In genomic region chr4:169031392-169031791, GRCh38 we compare ENCODE assay signal across 15 cellular contexts. TPM values are rescaled to one million over a fixed set of nuclear protein-coding genes. Genes with fewer than 3 reads are reported as not detected.
DNase-seq lines count a peak whose midpoint lies in the region; ATAC-seq and TF ChIP-seq lines count a peak whose summit lies in the region.
"Had no signal": no experiment of that assay in that cellular context is flagged by ENCODE, and none has a peak within 500 bp of the region (broad histone marks: within the 10 kb centered on the region; RNA-seq: fewer than 3 reads in every experiment).

No MANE protein-coding gene starts in this region.

- CTCF ChIA-PET in SK-N-SH (lab: Yijun Ruan, JAX), result interaction anchor here (0.9 kb wide), 1 partner anchor 109 kb away, joined by 3 read pairs; no protein-coding TSS in a partner anchor

- peaks cover 14% of the 10 kb centered on the region for H3K27me3 Mint-ChIP-seq in stimulated activated naive CD8-positive, alpha-beta T cell treated with anti-CD3 and anti-CD28 coated beads, Interleukin-15, amount 100 ng/mL, for 72 hours
- no peaks in the 10 kb centered on the region for H3K27me3 Mint-ChIP-seq in mesothelial cell of epicardium (ENCODE audit: low read depth)

- no peak for TF ChIP-seq RAD21 in SK-N-SH (IDR thresholded peaks at IDR 0.05; ENCODE audit: low read length)

- H2AFZ ChIP-seq in SK-N-SH (ENCODE audit: low read depth), result peak overlapping the region; percentile 80; the same call in 1 of the 2 replicates

- 0 out of 2 replicates have a peak overlapping the region, but pooled peaks have one; percentile 46 for H3K4me2 ChIP-seq in SK-N-SH

- H3K9me3 ChIP-seq in SK-N-SH, result no peaks in the 10 kb centered on the region
- H3K9me3 ChIP-seq: BE2C had no signal

- no peak for TF ChIP-seq EP300 in SK-N-SH (IDR thresholded peaks at IDR 0.05; ENCODE audit: borderline replicate concordance in 1 of 2, low read depth in 1 of 2, low read length in 1 of 2)

- no peaks in the 10 kb centered on the region for H3K4me1 Mint-ChIP-seq in stimulated activated naive CD8-positive, alpha-beta T cell treated with anti-CD3 and anti-CD28 coated beads, Interleukin-15, amount 100 ng/mL, for 72 hours
- H3K4me1 Mint-ChIP-seq in mesothelial cell of epicardium, result peaks cover 29% of the 10 kb centered on the region
- H3K4me1 Mint-ChIP-seq: CD4-positive, CD25-positive, alpha-beta regulatory T cell; CD8-positive, alpha-beta memory T cell had no signal

- 92% methylated on average over 13 of the region's 15 CpGs for WGBS in SK-N-SH (ENCODE audit: low lambda C conversion rate)

- H3K9me2 ChIP-seq in SK-N-SH, result no peaks in the 10 kb centered on the region

- peaks cover 20% of the 10 kb centered on the region for H3F3A ChIP-seq in SK-N-SH (replicated peaks; ENCODE audit: insufficient read depth)

- H3K27ac Mint-ChIP-seq in stimulated activated naive CD8-positive, alpha-beta T cell treated with anti-CD3 and anti-CD28 coated beads, Interleukin-15, amount 100 ng/mL, for 72 hours, result no peak overlapping the region
- H3K27ac Mint-ChIP-seq in mesothelial cell of epicardium, result peak overlapping the region; percentile 20
- H3K27ac Mint-ChIP-seq: CD4-positive, CD25-positive, alpha-beta regulatory T cell; CD8-positive, alpha-beta memory T cell had no signal

- H3K27me3 ChIP-seq in SK-N-SH (ENCODE audit: insufficient read depth), result no peaks in the 10 kb centered on the region
- H3K27me3 ChIP-seq: BE2C had no signal

- POLR2A ChIA-PET in SK-N-SH (lab: Yijun Ruan, JAX), result no interaction called here

- peak overlapping the region in 1 of 2 experiments; percentile 77; a peak in 3 of 4 replicates for H3K27ac ChIP-seq in SK-N-SH (ENCODE audit: low read depth in 2 of 2, low read length in 1 of 2)
- H3K27ac ChIP-seq: HL-60 had no signal

- H3K36me3 ChIP-seq in SK-N-SH (replicated peaks in 1 of 2; ENCODE audit: control insufficient read depth in 1 of 2, insufficient read depth in 2 of 2, low read length in 1 of 2), result no peaks in the 10 kb centered on the region
- H3K36me3 ChIP-seq: BE2C had no signal

- no peak for DNase-seq in stimulated activated naive CD8-positive, alpha-beta T cell treated with anti-CD3 and anti-CD28 coated beads, Interleukin-15, amount 100 ng/mL, for 72 hours
- DNase-seq in stimulated activated naive CD8-positive, alpha-beta T cell treated with anti-CD3 and anti-CD28 coated beads, Interleukin-15, Interleukin-2, amounts not matched to agents 100 U/mL and 50 U/mL, for 24 hours, result no peak
- DNase-seq in SK-N-SH, result no peak
- DNase-seq in mesothelial cell of epicardium (ENCODE audit: low spot score in 2 of 2, unreplicated experiment in 2 of 2), result no peak
- DNase-seq in AG20443 (ENCODE audit: low spot score), result no peak
- no peak for DNase-seq in D341Med (ENCODE audit: low spot score)
- DNase-seq: 8988T; C1 segment of cervical spinal cord; CD4-positive, CD25-positive, alpha-beta regulatory T cell; CD8-positive, alpha-beta memory T cell; COR-L47; H9 had no signal

- H3K36me3 Mint-ChIP-seq in mesothelial cell of epicardium, result no peaks in the 10 kb centered on the region
- H3K36me3 Mint-ChIP-seq: CD4-positive, CD25-positive, alpha-beta regulatory T cell; CD8-positive, alpha-beta memory T cell had no signal

- TF ChIP-seq CTCF in SK-N-SH (IDR thresholded peaks at IDR 0.05) (no peak), mesothelial cell of epicardium (IDR thresholded peaks at IDR 0.05; ENCODE audit: unreplicated experiment) (no peak)

- peaks cover 0 to 2% of the 10 kb centered on the region in 2 experiments; a peak in 2 of 4 replicates for H3K4me1 ChIP-seq in SK-N-SH (ENCODE audit: control insufficient read depth in 1 of 2, insufficient read depth in 2 of 2, low read depth in 1 of 2, low read length in 1 of 2)

- no peaks in the 10 kb centered on the region for H3K9me3 Mint-ChIP-seq in stimulated activated naive CD8-positive, alpha-beta T cell treated with anti-CD3 and anti-CD28 coated beads, Interleukin-15, amount 100 ng/mL, for 72 hours
- peaks cover 8% of the 10 kb centered on the region for H3K9me3 Mint-ChIP-seq in mesothelial cell of epicardium
- H3K9me3 Mint-ChIP-seq: CD4-positive, CD25-positive, alpha-beta regulatory T cell; CD8-positive, alpha-beta memory T cell had no signal

- H3K4me3 ChIP-seq in SK-N-SH (ENCODE audit: low read depth in 2 of 2, low read length in 1 of 2), result peak overlapping the region in 1 of 2 experiments; percentile 37; a peak in 1 of 4 replicates

- no peak overlapping the region for H3K4me3 Mint-ChIP-seq in stimulated activated naive CD8-positive, alpha-beta T cell treated with anti-CD3 and anti-CD28 coated beads, Interleukin-15, amount 100 ng/mL, for 72 hours
- H3K4me3 Mint-ChIP-seq in mesothelial cell of epicardium, result peak overlapping the region; percentile 16
- H3K4me3 Mint-ChIP-seq: CD4-positive, CD25-positive, alpha-beta regulatory T cell; CD8-positive, alpha-beta memory T cell; H9 had no signal

- peak; percentile 60 for ATAC-seq in stimulated activated naive CD8-positive, alpha-beta T cell treated with anti-CD3 and anti-CD28 coated beads, Interleukin-15, amount 100 ng/mL, for 72 hours
- ATAC-seq in stimulated activated naive CD8-positive, alpha-beta T cell treated with anti-CD3 and anti-CD28 coated beads, Interleukin-15, Interleukin-2, amounts not matched to agents 100 U/mL and 50 U/mL, for 24 hours, result no peak
- ATAC-seq in HG03095 (IDR thresholded peaks at IDR 0.05; ENCODE audit: unreplicated experiment), result no peak

- H3K9ac ChIP-seq in SK-N-SH, result peak overlapping the region; percentile 33; the same call in 1 of the 2 replicates

- H4K20me1 ChIP-seq in SK-N-SH (ENCODE audit: insufficient read depth), result no peaks in the 10 kb centered on the region

- H3K79me2 ChIP-seq in SK-N-SH (ENCODE audit: insufficient read depth), result no peaks in the 10 kb centered on the region

TF ChIP-seq in SK-N-SH, 30 proteins besides CTCF, POLR2A, EP300 and RAD21 (continues in another document):
- TF ChIP-seq POLR2AphosphoS5 (IDR thresholded peaks at IDR 0.05; ENCODE audit: low read depth, low read length) (no peak), GATA2 (CRISPR knock-in tag; IDR thresholded peaks at IDR 0.05) (no peak), TAF1 (IDR thresholded peaks at IDR 0.05; ENCODE audit: borderline replicate concordance, low read depth, low read length) (no peak), MXI1 (IDR thresholded peaks at IDR 0.05; ENCODE audit: low read depth, low read length) (no peak), GABPA (IDR thresholded peaks at IDR 0.05; ENCODE audit: low read depth) (no peak), ZBTB33 (IDR thresholded peaks at IDR 0.05; ENCODE audit: borderline replicate concordance, low read depth) (no peak), IRF3 (IDR thresholded peaks at IDR 0.05; ENCODE audit: low read depth, low read length) (no peak), TEAD4 (IDR thresholded peaks at IDR 0.05; ENCODE audit: borderline replicate concordance, insufficient read depth) (no peak), REST (IDR thresholded peaks at IDR 0.05; ENCODE audit: low read depth, low read length) (no peak)

RNA-seq across cellular contexts. Expression of gene CBR4, which starts 21.3 kb away (rescaled TPM):
- 2.8 and 4.1 TPM in 2 replicates for polyA plus RNA-seq in SK-N-SH (2012; rRNA removed)
- 3.9 and 4.8 TPM in 2 replicates for polyA plus RNA-seq in SK-N-SH (2012; cell fraction: cytosol; rRNA removed)
- 7.5 and 12.4 TPM in 2 replicates for polyA plus RNA-seq in SK-N-SH (2012; cell fraction: nucleus; rRNA removed)
- 44.9 to 46.3 TPM (median 45.8 TPM) in 3 replicates for total RNA-seq in mesothelial cell of epicardium
